Comparison of ENCODE assay signal across 1 cellular context in genomic region chr6:146887447-146888077, GRCh38.
A peak's percentile ranks its signal among the peaks of the same experiment; 100 is the strongest.
TF ChIP-seq lines count a peak whose summit lies in the region.

No MANE protein-coding gene starts in this region.

TF ChIP-seq in K562, 482 proteins besides CTCF, POLR2A, EP300 and RAD21 (continued from another document and continues in another):
- TF ChIP-seq PKNOX1 (IDR thresholded peaks at IDR 0.05) (no peak), ZNF124 (CRISPR knock-in tag; IDR thresholded peaks at IDR 0.05) (no peak), RNF219 (CRISPR knock-in tag; IDR thresholded peaks at IDR 0.05) (peak; percentile 100), ZC3H11A (IDR thresholded peaks at IDR 0.05; ENCODE audit: low read depth, low read length) (no peak), ZNF511 (CRISPR knock-in tag; IDR thresholded peaks at IDR 0.05) (no peak), ETV1 (tag; conservative IDR thresholded peaks at IDR 0.05; ENCODE audit: low read depth) (peak; percentile 99), RREB1 (CRISPR knock-in tag; IDR thresholded peaks at IDR 0.05) (peak; percentile 100), PHF21A (IDR thresholded peaks at IDR 0.05; ENCODE audit: borderline replicate concordance, low read depth) (no peak), CBX5 (IDR thresholded peaks at IDR 0.05; ENCODE audit: borderline replicate concordance, low read depth) (no peak), ZNF740 (CRISPR knock-in tag; IDR thresholded peaks at IDR 0.05) (no peak), ZNF740 (tag; IDR thresholded peaks at IDR 0.05) (peak in 1 of 2 experiments; percentile 100; a peak in 2 of 4 replicates), FOXO4 (CRISPR knock-in tag; IDR thresholded peaks at IDR 0.05) (peak; percentile 99), SIN3A (IDR thresholded peaks at IDR 0.05; ENCODE audit: borderline replicate concordance in 2 of 2, control insufficient read depth in 1 of 2, low read depth in 2 of 2, low read length in 2 of 2) (no peak), USF1 (CRISPR knock-in tag; IDR thresholded peaks at IDR 0.05) (no peak), GABPB2 (CRISPR knock-in tag; conservative IDR thresholded peaks at IDR 0.05) (peak; percentile 97), ZSCAN29 (IDR thresholded peaks at IDR 0.05) (no peak), VEZF1 (CRISPR knock-in tag; IDR thresholded peaks at IDR 0.05) (peak; percentile 91), AFF1 (IDR thresholded peaks at IDR 0.05; ENCODE audit: low read depth in 1 of 2, partially characterized antibody in 2 of 2) (peak; percentile 17 to 69), HNRNPUL1 (IDR thresholded peaks at IDR 0.05; ENCODE audit: low read length) (no peak), ZNF778 (CRISPR knock-in tag; IDR thresholded peaks at IDR 0.05) (peak; percentile 100), TFAM (CRISPR knock-in tag; conservative IDR thresholded peaks at IDR 0.05) (no peak), ZMIZ1 (IDR thresholded peaks at IDR 0.05; ENCODE audit: low read depth in 2 of 2, low read length in 2 of 2) (no peak), BRF2 (IDR thresholded peaks at IDR 0.05; ENCODE audit: borderline replicate concordance, insufficient read depth, insufficient read length) (no peak), GATAD2B (IDR thresholded peaks at IDR 0.05; ENCODE audit: borderline replicate concordance) (no peak), TRIM24 (IDR thresholded peaks at IDR 0.05) (no peak), THRAP3 (IDR thresholded peaks at IDR 0.05; ENCODE audit: borderline replicate concordance) (no peak), SMC3 (conservative IDR thresholded peaks at IDR 0.05; ENCODE audit: insufficient read depth, low read depth, low read length) (0 out of 2 replicates have a peak, but pooled peaks have one; percentile 1), TAF9B (IDR thresholded peaks at IDR 0.05; ENCODE audit: partially characterized antibody) (peak; percentile 13), NELFE (IDR thresholded peaks at IDR 0.05; ENCODE audit: insufficient read depth, insufficient read length) (no peak), U2AF1 (optimal IDR thresholded peaks at IDR 0.05; ENCODE audit: low read depth, low read length) (no peak), BRCA1 (IDR thresholded peaks at IDR 0.05) (no peak), BRCA1 (CRISPR knock-in tag; IDR thresholded peaks at IDR 0.05) (no peak), ZNF24 (IDR thresholded peaks at IDR 0.05) (no peak)
